Comparison of ENCODE assay signal across 25 cellular contexts in genomic region chrX:53580742-53581504, GRCh38.
"Had no signal": no experiment of that assay in that cellular context is flagged by ENCODE, and none has a peak within 500 bp of the region (broad histone marks: within the 10 kb centered on the region; RNA-seq: fewer than 3 reads in every experiment).

No MANE protein-coding gene starts in this region.

- H3K36me3 ChIP-seq: breast epithelium had no signal

- H3K4me3 Mint-ChIP-seq: activated CD8-positive, alpha-beta T cell treated with anti-CD3 and anti-CD28 coated beads, Interleukin-2, amount 10 ng/mL, durations not matched to agents 7 days and 5 days; activated naive CD4-positive, alpha-beta T cell treated with anti-CD3 and anti-CD28 coated beads, Interleukin-2, amount 10 ng/mL, durations not matched to agents 7 days and 5 days; activated naive CD8-positive, alpha-beta T cell treated with anti-CD3 and anti-CD28 coated beads for 36 hours; activated T-cell treated with anti-CD3 and anti-CD28 coated beads, Interleukin-2, amount 50 U/mL, for 4 hours; T-helper 17 cell; WTC11 had no signal

- H3K27ac ChIP-seq: breast epithelium had no signal

- H3K4me3 ChIP-seq: breast epithelium, MG63 had no signal

- H3K4me1 Mint-ChIP-seq: activated naive CD4-positive, alpha-beta T cell treated with anti-CD3 and anti-CD28 coated beads, Interleukin-2, amount 10 ng/mL, durations not matched to agents 7 days and 5 days; activated naive CD8-positive, alpha-beta T cell treated with anti-CD3 and anti-CD28 coated beads for 36 hours; WTC11 had no signal

- H3K27me3 ChIP-seq: MG63 had no signal

- H3K9me3 ChIP-seq: breast epithelium, MG63 had no signal

- H3K9me3 Mint-ChIP-seq: activated naive CD4-positive, alpha-beta T cell treated with anti-CD3 and anti-CD28 coated beads, Interleukin-2, amount 10 ng/mL, durations not matched to agents 7 days and 5 days; activated naive CD8-positive, alpha-beta T cell treated with anti-CD3 and anti-CD28 coated beads for 36 hours; activated T-cell treated with anti-CD3 and anti-CD28 coated beads, Interleukin-2, amount 50 U/mL, for 4 hours; activated T-helper 2 cell treated with anti-CD3 and anti-CD28 coated beads, Interferon-gamma antibody, Interleukin-2, Interleukin-4, amounts not matched to agents 10 μg/mL and 5 μg/mL and 100 μg/mL, durations not matched to agents 14 hours and 24 hours and 36 hours had no signal

- H3K27ac Mint-ChIP-seq: activated CD8-positive, alpha-beta T cell treated with anti-CD3 and anti-CD28 coated beads, Interleukin-2, amount 10 ng/mL, durations not matched to agents 7 days and 5 days; activated naive CD4-positive, alpha-beta T cell treated with anti-CD3 and anti-CD28 coated beads, Interleukin-2, amount 10 ng/mL, durations not matched to agents 7 days and 5 days; activated naive CD8-positive, alpha-beta T cell treated with anti-CD3 and anti-CD28 coated beads for 36 hours; activated T-helper 2 cell treated with anti-CD3 and anti-CD28 coated beads, Interferon-gamma antibody, Interleukin-2, Interleukin-4, amounts not matched to agents 10 μg/mL and 5 μg/mL and 100 μg/mL, durations not matched to agents 14 hours and 24 hours and 36 hours; T-helper 17 cell; WTC11 had no signal

- DNase-seq: activated CD4-positive, alpha-beta T cell treated with anti-CD3 and anti-CD28 coated beads for 48 hours; activated CD4-positive, alpha-beta T cell treated with anti-CD3 and anti-CD28 coated beads, Interleukin-2, amount 50 U/mL, for 4 hours; activated CD4-positive, CD25-positive, alpha-beta regulatory T cell treated with anti-CD3 and anti-CD28 coated beads, Interleukin-2, amount 50 U/mL, for 72 hours; activated CD8-positive, alpha-beta memory T cell treated with anti-CD3 and anti-CD28 coated beads, Interleukin-2, amount 50 U/mL, for 48 hours; activated CD8-positive, alpha-beta T cell treated with anti-CD3 and anti-CD28 coated beads, Interleukin-2, amount 10 ng/mL, durations not matched to agents 7 days and 5 days; activated gamma-delta T cell treated with Interleukin-2 at 50 U/mL for 16 hours; activated naive CD4-positive, alpha-beta T cell treated with anti-CD3 and anti-CD28 coated beads, Interleukin-2, amount 10 ng/mL, durations not matched to agents 7 days and 5 days; activated naive CD8-positive, alpha-beta T cell treated with anti-CD3 and anti-CD28 coated beads for 36 hours; activated T-cell treated with anti-CD3 and anti-CD28 coated beads, Interleukin-2, amount 50 U/mL, for 4 hours; MG63; NCI-H1105; NCI-H1436; NCI-H1694 treated with DMSO at 0.1 percent for 48 hours; NCI-H2029 treated with DMSO at 0.1 percent for 48 hours; NCI-H345; NCI-H510A treated with DMSO at 0.1 percent for 48 hours; NCI-H69; NK-92 treated with Interleukin-12 subunit alpha and Interleukin-12 subunit beta, amount 100 ng/mL, for 24 hours; PC-3; SIG-M5; T-helper 17 cell; T-helper 9 cell had no signal

- H3K4me1 ChIP-seq: breast epithelium had no signal

- H3K27me3 Mint-ChIP-seq: activated naive CD4-positive, alpha-beta T cell treated with anti-CD3 and anti-CD28 coated beads, Interleukin-2, amount 10 ng/mL, durations not matched to agents 7 days and 5 days; activated naive CD8-positive, alpha-beta T cell treated with anti-CD3 and anti-CD28 coated beads for 36 hours; T-helper 17 cell had no signal

- ATAC-seq: activated CD8-positive, alpha-beta T cell treated with anti-CD3 and anti-CD28 coated beads, Interleukin-2, amount 10 ng/mL, durations not matched to agents 7 days and 5 days; activated T-cell treated with anti-CD3 and anti-CD28 coated beads, Interleukin-2, amount 50 U/mL, for 4 hours; PC-3; T-helper 17 cell; WTC11 had no signal
